ENCODE assay signal across 29 cellular contexts in the genomic region with DNA sequence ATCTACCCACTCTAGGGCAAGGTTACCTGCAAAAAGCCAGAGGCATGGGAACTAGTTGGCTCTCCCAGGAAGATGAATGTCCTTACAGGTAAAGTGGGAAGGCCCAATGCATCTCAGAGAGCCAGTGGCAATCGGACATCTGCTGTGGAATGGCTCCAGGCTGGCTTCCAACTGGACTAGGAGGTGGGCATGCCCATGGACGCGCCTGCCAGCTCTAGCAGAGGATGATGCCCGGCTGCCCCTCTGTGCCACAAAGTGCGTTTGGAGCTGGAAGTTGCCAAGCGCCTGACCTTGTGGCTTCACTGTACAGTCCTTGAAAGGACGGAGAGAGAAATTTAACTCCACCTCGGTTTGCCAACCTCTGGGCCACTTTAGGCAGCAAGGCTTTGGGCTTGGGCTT.
"Had no signal": no experiment of that assay in that cellular context is flagged by ENCODE, and none has a peak within 500 bp of the region (broad histone marks: within the 10 kb centered on the region; RNA-seq: fewer than 3 reads in every experiment).

No MANE protein-coding gene starts in this region.

- ATAC-seq: naive thymus-derived CD8-positive, alpha-beta T cell; natural killer cell treated with Interleukin-12 subunit alpha and Interleukin-12 subunit beta and Interleukin-15 and Interleukin-18, amount 100 ng/mL, for 72 hours; psoas muscle; right cardiac atrium; right lobe of liver; stimulated activated effector memory CD8-positive, alpha-beta T cell treated with anti-CD3 and anti-CD28 coated beads, Interleukin-12 subunit alpha, Interleukin-12 subunit beta, amount 100 ng/mL, for 72 hours; stimulated activated naive B cell treated with anti-CD40 and anti-IgM and Interleukin-4, amounts not matched to agents 10 μg/mL and 1 μg/mL and 100 μg/mL, for 72 hours had no signal

- H3K4me1 Mint-ChIP-seq: stimulated activated effector memory CD8-positive, alpha-beta T cell treated with anti-CD3 and anti-CD28 coated beads, Interleukin-12 subunit alpha, Interleukin-12 subunit beta, amount 100 ng/mL, for 72 hours had no signal

- H3K9me3 Mint-ChIP-seq: natural killer cell treated with Interleukin-12 subunit alpha and Interleukin-12 subunit beta and Interleukin-15 and Interleukin-18, amount 100 ng/mL, for 72 hours; nephron progenitor cell; neural progenitor cell; stimulated activated effector memory CD8-positive, alpha-beta T cell treated with anti-CD3 and anti-CD28 coated beads, Interleukin-12 subunit alpha, Interleukin-12 subunit beta, amount 100 ng/mL, for 72 hours; stimulated activated naive B cell treated with anti-CD40 and anti-IgM and Interleukin-4, amounts not matched to agents 10 μg/mL and 1 μg/mL and 100 μg/mL, for 72 hours had no signal

- H3K27ac Mint-ChIP-seq: naive thymus-derived CD8-positive, alpha-beta T cell; natural killer cell treated with Interleukin-12 subunit alpha and Interleukin-12 subunit beta and Interleukin-15 and Interleukin-18, amount 100 ng/mL, for 72 hours; nephron progenitor cell; neural progenitor cell; progenitor cell of endocrine pancreas; stimulated activated effector memory CD8-positive, alpha-beta T cell treated with anti-CD3 and anti-CD28 coated beads, Interleukin-12 subunit alpha, Interleukin-12 subunit beta, amount 100 ng/mL, for 72 hours; stimulated activated naive B cell treated with anti-CD40 and anti-IgM and Interleukin-4, amounts not matched to agents 10 μg/mL and 1 μg/mL and 100 μg/mL, for 72 hours; stimulated activated naive CD8-positive, alpha-beta T cell treated with anti-CD3 and anti-CD28 coated beads, Interleukin-15, Interleukin-2, amounts not matched to agents 100 ng/mL and 50 ng/mL, for 24 hours had no signal

- H3K36me3 ChIP-seq: neural progenitor cell, ovary, right lobe of liver, sigmoid colon, stomach, thoracic aorta, thyroid gland, tibial nerve, upper lobe of left lung, uterus had no signal

- DNase-seq: naive thymus-derived CD8-positive, alpha-beta T cell; nephron progenitor cell; occipital lobe; ovary; posterior cingulate gyrus; psoas muscle; right cardiac atrium; right lobe of liver; sigmoid colon; small intestine; stimulated activated CD4-positive, alpha-beta T cell treated with anti-CD3 and anti-CD28 coated beads, Interleukin-15, amount 100 ng/mL, for 24 hours; stimulated activated CD4-positive, alpha-beta T cell treated with anti-CD3 and anti-CD28 coated beads, Interleukin-2, amount 100 ng/mL, for 24 hours; stimulated activated CD4-positive, alpha-beta T cell treated with anti-CD3 and anti-CD28 coated beads, Interleukin-2, amount 100 ng/mL, for 48 hours; stimulated activated CD4-positive, alpha-beta T cell treated with anti-CD3 and anti-CD28 coated beads, Interleukin-4, amount 100 ng/mL, for 24 hours; stimulated activated naive B cell treated with anti-CD40 and anti-IgM and Interleukin-4, amounts not matched to agents 10 μg/mL and 1 μg/mL and 100 μg/mL, for 72 hours; stimulated activated naive CD4-positive, alpha-beta T cell treated with Interleukin-2 at 50 U/mL for 16 hours; stomach; thyroid gland; trophoblast cell; uterus had no signal

- H3K4me2 ChIP-seq: neural progenitor cell had no signal

- H2AFZ ChIP-seq: neural progenitor cell, parathyroid adenoma had no signal

- H3K4me1 ChIP-seq: parathyroid adenoma had no signal

- H3K27ac ChIP-seq: neural progenitor cell, ovary, parathyroid adenoma, psoas muscle, right lobe of liver, sigmoid colon, stomach, thoracic aorta, thyroid gland, upper lobe of left lung, uterus had no signal

- H3K4me3 Mint-ChIP-seq: naive thymus-derived CD8-positive, alpha-beta T cell; natural killer cell treated with Interleukin-12 subunit alpha and Interleukin-12 subunit beta and Interleukin-15 and Interleukin-18, amount 100 ng/mL, for 72 hours; nephron progenitor cell; neural progenitor cell; stimulated activated effector memory CD8-positive, alpha-beta T cell treated with anti-CD3 and anti-CD28 coated beads, Interleukin-12 subunit alpha, Interleukin-12 subunit beta, amount 100 ng/mL, for 72 hours; stimulated activated naive B cell treated with anti-CD40 and anti-IgM and Interleukin-4, amounts not matched to agents 10 μg/mL and 1 μg/mL and 100 μg/mL, for 72 hours; stimulated activated naive CD8-positive, alpha-beta T cell treated with anti-CD3 and anti-CD28 coated beads, Interleukin-15, Interleukin-2, amounts not matched to agents 100 ng/mL and 50 ng/mL, for 24 hours had no signal

- FAIRE-seq: small intestine had no signal

- H3K27me3 ChIP-seq: ovary had no signal

- H3K9me3 ChIP-seq: ovary, psoas muscle, right lobe of liver, sigmoid colon, stomach, thoracic aorta, thyroid gland, tibial nerve, upper lobe of left lung, uterus had no signal

- H3K9ac ChIP-seq: neural progenitor cell, parathyroid adenoma had no signal

- H3K79me2 ChIP-seq: parathyroid adenoma had no signal

- H3K36me3 Mint-ChIP-seq: natural killer cell treated with Interleukin-12 subunit alpha and Interleukin-12 subunit beta and Interleukin-15 and Interleukin-18, amount 100 ng/mL, for 72 hours; neural progenitor cell; stimulated activated effector memory CD8-positive, alpha-beta T cell treated with anti-CD3 and anti-CD28 coated beads, Interleukin-12 subunit alpha, Interleukin-12 subunit beta, amount 100 ng/mL, for 72 hours; stimulated activated naive B cell treated with anti-CD40 and anti-IgM and Interleukin-4, amounts not matched to agents 10 μg/mL and 1 μg/mL and 100 μg/mL, for 72 hours had no signal

- H3K4me3 ChIP-seq: neural progenitor cell, ovary, psoas muscle, right lobe of liver, sigmoid colon, stomach, thoracic aorta, thyroid gland, tibial nerve, upper lobe of left lung, uterus had no signal
